ENCODE assay signal across 10 cellular contexts in the genomic region with DNA sequence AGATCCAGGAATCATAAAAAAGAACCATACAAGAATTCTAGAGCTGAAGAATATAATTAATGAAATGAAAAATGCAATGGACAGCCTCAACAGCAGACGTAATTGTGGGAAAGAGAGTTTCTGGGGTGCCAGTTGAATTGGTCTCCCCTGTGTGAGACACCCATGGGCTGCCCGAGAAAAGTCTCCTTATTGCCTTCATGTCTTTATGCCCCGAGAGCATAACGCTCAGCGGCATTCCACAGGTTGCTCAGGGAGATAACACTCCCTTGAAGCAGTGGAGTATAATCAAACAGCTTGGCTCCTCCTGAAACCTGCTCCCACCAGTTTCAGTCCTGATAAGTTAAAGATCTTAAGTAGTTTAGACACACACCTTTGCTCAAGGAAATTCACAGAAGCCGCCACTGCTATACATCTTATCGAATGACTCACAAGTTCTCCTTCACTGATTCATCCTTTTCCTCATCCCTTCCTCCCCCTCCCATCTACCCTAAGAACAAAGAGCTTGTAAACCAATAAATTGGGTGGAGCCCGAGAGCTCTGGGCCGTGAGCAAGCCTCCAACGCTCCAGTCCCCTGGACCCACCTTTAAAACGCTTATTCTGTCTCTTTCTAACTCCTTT. TPM values are rescaled to one million over a fixed set of nuclear protein-coding genes. Genes with fewer than 3 reads are reported as not detected.
"Had no signal": no experiment of that assay in that cellular context is flagged by ENCODE, and none has a peak within 500 bp of the region (broad histone marks: within the 10 kb centered on the region; RNA-seq: fewer than 3 reads in every experiment).

No MANE protein-coding gene starts in this region.

RNA-seq across cellular contexts. Expression of gene TAS2R41, which starts 5.5 kb away (rescaled TPM):
- total RNA-seq: dermis microvascular lymphatic vessel endothelial cell; gastrocnemius medialis; omental fat pad; psoas muscle; sciatic nerve; T-helper 2 cell treated with Interferon-gamma antibody and Interleukin-4, amounts not matched to agents 100 ng/mL and 5 ng/mL, for 36 hours; upper lobe of right lung had no signal
- polyA plus RNA-seq: adrenal gland; heart right ventricle; naive thymus-derived CD8-positive, alpha-beta T cell; psoas muscle had no signal

RNA-seq across cellular contexts. Expression of gene TAS2R60, which starts 28.9 kb away (rescaled TPM):
- total RNA-seq: dermis microvascular lymphatic vessel endothelial cell; gastrocnemius medialis; heart right ventricle; omental fat pad; psoas muscle; T-helper 2 cell treated with Interferon-gamma antibody and Interleukin-4, amounts not matched to agents 100 ng/mL and 5 ng/mL, for 36 hours; upper lobe of right lung had no signal
- polyA plus RNA-seq: adrenal gland, heart right ventricle, psoas muscle had no signal
